1 cellular context compared by ENCODE assay signal in the genomic region with DNA sequence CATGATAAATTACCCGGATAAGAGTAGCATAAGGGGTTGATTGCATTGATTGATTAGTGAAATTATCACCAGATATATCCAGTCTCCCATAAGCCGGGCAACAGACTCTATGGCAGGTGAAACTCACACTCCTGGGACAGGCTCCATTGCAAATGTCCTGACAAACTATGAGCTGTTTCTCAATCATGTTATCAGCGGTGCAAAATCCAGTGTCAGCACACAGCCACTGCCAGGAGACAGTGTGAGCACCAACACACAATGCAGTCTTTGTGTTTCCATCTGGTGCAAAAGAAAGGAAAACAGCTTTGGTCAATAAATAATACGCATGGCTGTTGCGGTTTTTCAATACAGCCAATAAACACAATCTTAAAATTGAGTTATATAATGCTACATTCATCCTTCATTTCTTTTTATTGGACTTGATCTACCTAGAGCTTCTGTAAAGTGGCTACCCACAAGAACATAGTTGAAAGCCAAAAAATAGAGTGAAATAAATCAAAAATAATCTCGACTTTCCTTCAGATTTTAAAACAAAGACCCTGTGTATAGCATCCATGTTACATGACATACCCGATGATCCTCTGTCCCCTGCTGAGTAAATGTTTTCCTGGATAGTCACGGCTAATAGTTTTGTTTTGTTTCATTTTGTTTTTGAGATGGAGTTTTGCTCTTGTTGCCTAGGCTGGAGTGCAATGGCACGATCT.
TF ChIP-seq lines count a peak whose summit lies in the region.

No MANE protein-coding gene starts in this region.

TF ChIP-seq in HepG2, 621 proteins besides CTCF, POLR2A, EP300 and RAD21 (continued from another document and continues in another):
- TF ChIP-seq, protein P1, sequence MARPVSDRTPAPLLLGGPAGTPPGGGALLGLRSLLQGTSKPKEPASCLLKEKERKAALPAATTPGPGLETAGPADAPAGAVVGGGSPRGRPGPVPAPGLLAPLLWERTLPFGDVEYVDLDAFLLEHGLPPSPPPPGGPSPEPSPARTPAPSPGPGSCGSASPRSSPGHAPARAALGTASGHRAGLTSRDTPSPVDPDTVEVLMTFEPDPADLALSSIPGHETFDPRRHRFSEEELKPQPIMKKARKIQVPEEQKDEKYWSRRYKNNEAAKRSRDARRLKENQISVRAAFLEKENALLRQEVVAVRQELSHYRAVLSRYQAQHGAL (CRISPR knock-in tag; IDR thresholded peaks at IDR 0.05; ENCODE audit: not compliant biosample characterization): no peak
- TF ChIP-seq HDAC1 (CRISPR knock-in tag; IDR thresholded peaks at IDR 0.05) (peak; percentile 81; the same call in 1 of the 2 replicates), ZNF598 (CRISPR knock-in tag; IDR thresholded peaks at IDR 0.05; ENCODE audit: borderline replicate concordance) (0 out of 2 replicates have a peak, but pooled peaks have one; percentile 25), YEATS2 (CRISPR knock-in tag; IDR thresholded peaks at IDR 0.05; ENCODE audit: borderline replicate concordance) (no peak), ZNF713 (CRISPR knock-in tag; IDR thresholded peaks at IDR 0.05) (no peak), ZNF746 (CRISPR knock-in tag; IDR thresholded peaks at IDR 0.05) (0 out of 2 replicates have a peak, but pooled peaks have one; percentile 37), GATAD1 (CRISPR knock-in tag; IDR thresholded peaks at IDR 0.05) (peak; percentile 65), ZBTB20 (CRISPR knock-in tag; IDR thresholded peaks at IDR 0.05; ENCODE audit: borderline replicate concordance, low read depth) (no peak), ZNF121 (CRISPR knock-in tag; IDR thresholded peaks at IDR 0.05) (no peak), MYNN (CRISPR knock-in tag; IDR thresholded peaks at IDR 0.05; ENCODE audit: low read depth) (no peak; the same call in 1 of the 2 replicates), IKZF1 (IDR thresholded peaks at IDR 0.05) (no peak), KLF11 (CRISPR knock-in tag; IDR thresholded peaks at IDR 0.05) (peak; percentile 89; the same call in 1 of the 2 replicates), ZNF788 (CRISPR knock-in tag; IDR thresholded peaks at IDR 0.05; ENCODE audit: borderline replicate concordance) (peak; percentile 34; the same call in 1 of the 2 replicates), DR1 (CRISPR knock-in tag; IDR thresholded peaks at IDR 0.05) (peak; percentile 51; the same call in 1 of the 2 replicates), ZNF614 (CRISPR knock-in tag; IDR thresholded peaks at IDR 0.05; ENCODE audit: borderline replicate concordance) (no peak; the same call in 1 of the 2 replicates), NR2F1 (CRISPR knock-in tag; IDR thresholded peaks at IDR 0.05) (peak in 1 of 2 experiments; percentile 29; a peak in 1 of 4 replicates), ZFX (CRISPR knock-in tag; IDR thresholded peaks at IDR 0.05; ENCODE audit: low read depth) (no peak), ZNF350 (CRISPR knock-in tag; IDR thresholded peaks at IDR 0.05; ENCODE audit: borderline replicate concordance, low read depth) (no peak), RXRB (CRISPR knock-in tag; IDR thresholded peaks at IDR 0.05; ENCODE audit: borderline replicate concordance) (peak; percentile 89), ZNF816 (CRISPR knock-in tag; IDR thresholded peaks at IDR 0.05; ENCODE audit: borderline replicate concordance) (no peak; the same call in 1 of the 2 replicates), MTA3 (CRISPR knock-in tag; IDR thresholded peaks at IDR 0.05) (no peak), HOXA7 (CRISPR knock-in tag; IDR thresholded peaks at IDR 0.05) (no peak), KDM2A (CRISPR knock-in tag; IDR thresholded peaks at IDR 0.05; ENCODE audit: borderline replicate concordance, low read depth) (peak; percentile 31; the same call in 1 of the 2 replicates), KAT8 (CRISPR knock-in tag; IDR thresholded peaks at IDR 0.05) (peak; percentile 85), GTF2F1 (IDR thresholded peaks at IDR 0.05; ENCODE audit: low read length) (no peak), ZFP1 (CRISPR knock-in tag; IDR thresholded peaks at IDR 0.05) (peak; percentile 68; the same call in 1 of the 2 replicates), ZNF138 (CRISPR knock-in tag; IDR thresholded peaks at IDR 0.05; ENCODE audit: low read depth) (0 out of 2 replicates have a peak, but pooled peaks have one; percentile 31), ZNF792 (CRISPR knock-in tag; IDR thresholded peaks at IDR 0.05) (peak; percentile 60; the same call in 1 of the 2 replicates), MATR3 (CRISPR knock-in tag; IDR thresholded peaks at IDR 0.05) (no peak), SOX6 (IDR thresholded peaks at IDR 0.05) (no peak), SOX6 (CRISPR knock-in tag; IDR thresholded peaks at IDR 0.05) (peak; percentile 98), NBN (conservative IDR thresholded peaks at IDR 0.05) (no peak), ZNF749 (CRISPR knock-in tag; IDR thresholded peaks at IDR 0.05; ENCODE audit: borderline replicate concordance) (0 out of 2 replicates have a peak, but pooled peaks have one; percentile 24), JARID2 (CRISPR knock-in tag; IDR thresholded peaks at IDR 0.05; ENCODE audit: insufficient replicate concordance) (no peak), HNRNPL (IDR thresholded peaks at IDR 0.05; ENCODE audit: low read depth, low read length) (no peak), FIP1L1 (IDR thresholded peaks at IDR 0.05; ENCODE audit: borderline replicate concordance, insufficient read depth, low read depth, low read length) (no peak), HNRNPH1 (optimal IDR thresholded peaks at IDR 0.05; ENCODE audit: low read depth, low read length) (no peak), ZBTB1 (CRISPR knock-in tag; IDR thresholded peaks at IDR 0.05; ENCODE audit: borderline replicate concordance) (no peak)
- TF ChIP-seq, protein P2, sequence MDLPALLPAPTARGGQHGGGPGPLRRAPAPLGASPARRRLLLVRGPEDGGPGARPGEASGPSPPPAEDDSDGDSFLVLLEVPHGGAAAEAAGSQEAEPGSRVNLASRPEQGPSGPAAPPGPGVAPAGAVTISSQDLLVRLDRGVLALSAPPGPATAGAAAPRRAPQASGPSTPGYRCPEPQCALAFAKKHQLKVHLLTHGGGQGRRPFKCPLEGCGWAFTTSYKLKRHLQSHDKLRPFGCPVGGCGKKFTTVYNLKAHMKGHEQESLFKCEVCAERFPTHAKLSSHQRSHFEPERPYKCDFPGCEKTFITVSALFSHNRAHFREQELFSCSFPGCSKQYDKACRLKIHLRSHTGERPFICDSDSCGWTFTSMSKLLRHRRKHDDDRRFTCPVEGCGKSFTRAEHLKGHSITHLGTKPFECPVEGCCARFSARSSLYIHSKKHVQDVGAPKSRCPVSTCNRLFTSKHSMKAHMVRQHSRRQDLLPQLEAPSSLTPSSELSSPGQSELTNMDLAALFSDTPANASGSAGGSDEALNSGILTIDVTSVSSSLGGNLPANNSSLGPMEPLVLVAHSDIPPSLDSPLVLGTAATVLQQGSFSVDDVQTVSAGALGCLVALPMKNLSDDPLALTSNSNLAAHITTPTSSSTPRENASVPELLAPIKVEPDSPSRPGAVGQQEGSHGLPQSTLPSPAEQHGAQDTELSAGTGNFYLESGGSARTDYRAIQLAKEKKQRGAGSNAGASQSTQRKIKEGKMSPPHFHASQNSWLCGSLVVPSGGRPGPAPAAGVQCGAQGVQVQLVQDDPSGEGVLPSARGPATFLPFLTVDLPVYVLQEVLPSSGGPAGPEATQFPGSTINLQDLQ (CRISPR knock-in tag; IDR thresholded peaks at IDR 0.05): no peak
- TF ChIP-seq, protein P3, sequence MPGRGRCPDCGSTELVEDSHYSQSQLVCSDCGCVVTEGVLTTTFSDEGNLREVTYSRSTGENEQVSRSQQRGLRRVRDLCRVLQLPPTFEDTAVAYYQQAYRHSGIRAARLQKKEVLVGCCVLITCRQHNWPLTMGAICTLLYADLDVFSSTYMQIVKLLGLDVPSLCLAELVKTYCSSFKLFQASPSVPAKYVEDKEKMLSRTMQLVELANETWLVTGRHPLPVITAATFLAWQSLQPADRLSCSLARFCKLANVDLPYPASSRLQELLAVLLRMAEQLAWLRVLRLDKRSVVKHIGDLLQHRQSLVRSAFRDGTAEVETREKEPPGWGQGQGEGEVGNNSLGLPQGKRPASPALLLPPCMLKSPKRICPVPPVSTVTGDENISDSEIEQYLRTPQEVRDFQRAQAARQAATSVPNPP (CRISPR knock-in tag; IDR thresholded peaks at IDR 0.05): 0 out of 2 replicates have a peak, but pooled peaks have one; percentile 66
- TF ChIP-seq, protein P4, sequence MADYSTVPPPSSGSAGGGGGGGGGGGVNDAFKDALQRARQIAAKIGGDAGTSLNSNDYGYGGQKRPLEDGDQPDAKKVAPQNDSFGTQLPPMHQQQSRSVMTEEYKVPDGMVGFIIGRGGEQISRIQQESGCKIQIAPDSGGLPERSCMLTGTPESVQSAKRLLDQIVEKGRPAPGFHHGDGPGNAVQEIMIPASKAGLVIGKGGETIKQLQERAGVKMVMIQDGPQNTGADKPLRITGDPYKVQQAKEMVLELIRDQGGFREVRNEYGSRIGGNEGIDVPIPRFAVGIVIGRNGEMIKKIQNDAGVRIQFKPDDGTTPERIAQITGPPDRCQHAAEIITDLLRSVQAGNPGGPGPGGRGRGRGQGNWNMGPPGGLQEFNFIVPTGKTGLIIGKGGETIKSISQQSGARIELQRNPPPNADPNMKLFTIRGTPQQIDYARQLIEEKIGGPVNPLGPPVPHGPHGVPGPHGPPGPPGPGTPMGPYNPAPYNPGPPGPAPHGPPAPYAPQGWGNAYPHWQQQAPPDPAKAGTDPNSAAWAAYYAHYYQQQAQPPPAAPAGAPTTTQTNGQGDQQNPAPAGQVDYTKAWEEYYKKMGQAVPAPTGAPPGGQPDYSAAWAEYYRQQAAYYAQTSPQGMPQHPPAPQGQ (CRISPR knock-in tag; IDR thresholded peaks at IDR 0.05; ENCODE audit: borderline replicate concordance): no peak
- TF ChIP-seq, protein P5, sequence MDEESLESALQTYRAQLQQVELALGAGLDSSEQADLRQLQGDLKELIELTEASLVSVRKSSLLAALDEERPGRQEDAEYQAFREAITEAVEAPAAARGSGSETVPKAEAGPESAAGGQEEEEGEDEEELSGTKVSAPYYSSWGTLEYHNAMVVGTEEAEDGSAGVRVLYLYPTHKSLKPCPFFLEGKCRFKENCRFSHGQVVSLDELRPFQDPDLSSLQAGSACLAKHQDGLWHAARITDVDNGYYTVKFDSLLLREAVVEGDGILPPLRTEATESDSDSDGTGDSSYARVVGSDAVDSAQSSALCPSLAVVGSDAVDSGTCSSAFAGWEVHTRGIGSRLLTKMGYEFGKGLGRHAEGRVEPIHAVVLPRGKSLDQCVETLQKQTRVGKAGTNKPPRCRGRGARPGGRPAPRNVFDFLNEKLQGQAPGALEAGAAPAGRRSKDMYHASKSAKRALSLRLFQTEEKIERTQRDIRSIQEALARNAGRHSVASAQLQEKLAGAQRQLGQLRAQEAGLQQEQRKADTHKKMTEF (CRISPR knock-in tag; IDR thresholded peaks at IDR 0.05): no peak; the same call in 1 of the 2 replicates
- TF ChIP-seq, protein P6, sequence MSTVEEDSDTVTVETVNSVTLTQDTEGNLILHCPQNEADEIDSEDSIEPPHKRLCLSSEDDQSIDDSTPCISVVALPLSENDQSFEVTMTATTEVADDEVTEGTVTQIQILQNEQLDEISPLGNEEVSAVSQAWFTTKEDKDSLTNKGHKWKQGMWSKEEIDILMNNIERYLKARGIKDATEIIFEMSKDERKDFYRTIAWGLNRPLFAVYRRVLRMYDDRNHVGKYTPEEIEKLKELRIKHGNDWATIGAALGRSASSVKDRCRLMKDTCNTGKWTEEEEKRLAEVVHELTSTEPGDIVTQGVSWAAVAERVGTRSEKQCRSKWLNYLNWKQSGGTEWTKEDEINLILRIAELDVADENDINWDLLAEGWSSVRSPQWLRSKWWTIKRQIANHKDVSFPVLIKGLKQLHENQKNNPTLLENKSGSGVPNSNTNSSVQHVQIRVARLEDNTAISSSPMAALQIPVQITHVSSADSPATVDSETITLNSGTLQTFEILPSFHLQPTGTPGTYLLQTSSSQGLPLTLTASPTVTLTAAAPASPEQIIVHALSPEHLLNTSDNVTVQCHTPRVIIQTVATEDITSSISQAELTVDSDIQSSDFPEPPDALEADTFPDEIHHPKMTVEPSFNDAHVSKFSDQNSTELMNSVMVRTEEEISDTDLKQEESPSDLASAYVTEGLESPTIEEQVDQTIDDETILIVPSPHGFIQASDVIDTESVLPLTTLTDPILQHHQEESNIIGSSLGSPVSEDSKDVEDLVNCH (CRISPR knock-in tag; IDR thresholded peaks at IDR 0.05): no peak
- TF ChIP-seq, protein P7, sequence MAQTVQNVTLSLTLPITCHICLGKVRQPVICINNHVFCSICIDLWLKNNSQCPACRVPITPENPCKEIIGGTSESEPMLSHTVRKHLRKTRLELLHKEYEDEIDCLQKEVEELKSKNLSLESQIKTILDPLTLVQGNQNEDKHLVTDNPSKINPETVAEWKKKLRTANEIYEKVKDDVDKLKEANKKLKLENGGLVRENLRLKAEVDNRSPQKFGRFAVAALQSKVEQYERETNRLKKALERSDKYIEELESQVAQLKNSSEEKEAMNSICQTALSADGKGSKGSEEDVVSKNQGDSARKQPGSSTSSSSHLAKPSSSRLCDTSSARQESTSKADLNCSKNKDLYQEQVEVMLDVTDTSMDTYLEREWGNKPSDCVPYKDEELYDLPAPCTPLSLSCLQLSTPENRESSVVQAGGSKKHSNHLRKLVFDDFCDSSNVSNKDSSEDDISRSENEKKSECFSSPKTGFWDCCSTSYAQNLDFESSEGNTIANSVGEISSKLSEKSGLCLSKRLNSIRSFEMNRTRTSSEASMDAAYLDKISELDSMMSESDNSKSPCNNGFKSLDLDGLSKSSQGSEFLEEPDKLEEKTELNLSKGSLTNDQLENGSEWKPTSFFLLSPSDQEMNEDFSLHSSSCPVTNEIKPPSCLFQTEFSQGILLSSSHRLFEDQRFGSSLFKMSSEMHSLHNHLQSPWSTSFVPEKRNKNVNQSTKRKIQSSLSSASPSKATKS (CRISPR knock-in tag; IDR thresholded peaks at IDR 0.05): no peak
- TF ChIP-seq, protein P8, sequence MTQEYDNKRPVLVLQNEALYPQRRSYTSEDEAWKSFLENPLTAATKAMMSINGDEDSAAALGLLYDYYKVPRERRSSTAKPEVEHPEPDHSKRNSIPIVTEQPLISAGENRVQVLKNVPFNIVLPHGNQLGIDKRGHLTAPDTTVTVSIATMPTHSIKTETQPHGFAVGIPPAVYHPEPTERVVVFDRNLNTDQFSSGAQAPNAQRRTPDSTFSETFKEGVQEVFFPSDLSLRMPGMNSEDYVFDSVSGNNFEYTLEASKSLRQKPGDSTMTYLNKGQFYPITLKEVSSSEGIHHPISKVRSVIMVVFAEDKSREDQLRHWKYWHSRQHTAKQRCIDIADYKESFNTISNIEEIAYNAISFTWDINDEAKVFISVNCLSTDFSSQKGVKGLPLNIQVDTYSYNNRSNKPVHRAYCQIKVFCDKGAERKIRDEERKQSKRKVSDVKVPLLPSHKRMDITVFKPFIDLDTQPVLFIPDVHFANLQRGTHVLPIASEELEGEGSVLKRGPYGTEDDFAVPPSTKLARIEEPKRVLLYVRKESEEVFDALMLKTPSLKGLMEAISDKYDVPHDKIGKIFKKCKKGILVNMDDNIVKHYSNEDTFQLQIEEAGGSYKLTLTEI (CRISPR knock-in tag; conservative IDR thresholded peaks at IDR 0.05): no peak
